16 cellular contexts compared by ENCODE assay signal in genomic region chr2:12059616-12060441, GRCh38.
DNase-seq lines count a peak whose midpoint lies in the region; ATAC-seq, FAIRE-seq and TF ChIP-seq lines count a peak whose summit lies in the region.
"Had no signal": no experiment of that assay in that cellular context is flagged by ENCODE, and none has a peak within 500 bp of the region (broad histone marks: within the 10 kb centered on the region; RNA-seq: fewer than 3 reads in every experiment).

No MANE protein-coding gene starts in this region.

- no peak overlapping the region for H3K4me3 Mint-ChIP-seq in osteocyte (ENCODE audit: unreplicated experiment)
- H3K4me3 Mint-ChIP-seq in effector memory CD8-positive, alpha-beta T cell: no peak overlapping the region
- H3K4me3 Mint-ChIP-seq: activated CD8-positive, alpha-beta memory T cell treated with anti-CD3 and anti-CD28 coated beads, Interleukin-2, amount 10 ng/mL, durations not matched to agents 7 days and 5 days; activated naive CD8-positive, alpha-beta T cell treated with anti-CD3 and anti-CD28 coated beads, Interleukin-2, amount 50 U/mL, for 24 hours had no signal

- peaks cover 70% of the 10 kb centered on the region for H3K4me1 Mint-ChIP-seq in osteocyte (ENCODE audit: unreplicated experiment)
- peaks cover 52 to 70% of the 10 kb centered on the region in 2 donors for H3K4me1 Mint-ChIP-seq in effector memory CD8-positive, alpha-beta T cell (ENCODE audit: low read depth in 2 of 2)

- FAIRE-seq in bronchial epithelial cell (lab: Jason Lieb, UNC): no peak
- FAIRE-seq: GM12892 had no signal

- no peaks in the 10 kb centered on the region for H3K36me3 Mint-ChIP-seq in osteocyte (ENCODE audit: unreplicated experiment)
- H3K36me3 Mint-ChIP-seq in effector memory CD8-positive, alpha-beta T cell (ENCODE audit: insufficient read depth): peaks cover 3% of the 10 kb centered on the region
- H3K36me3 Mint-ChIP-seq: activated CD8-positive, alpha-beta memory T cell treated with anti-CD3 and anti-CD28 coated beads, Interleukin-2, amount 10 ng/mL, durations not matched to agents 7 days and 5 days had no signal

- H3K4me3 ChIP-seq in bronchial epithelial cell (ENCODE audit: low read depth, low read length): no peak overlapping the region
- H3K4me3 ChIP-seq: prostate gland had no signal

- H3K9me3 Mint-ChIP-seq in osteocyte (ENCODE audit: unreplicated experiment): peaks cover 5% of the 10 kb centered on the region
- no peaks in the 10 kb centered on the region for H3K9me3 Mint-ChIP-seq in effector memory CD8-positive, alpha-beta T cell

- DNase-seq in GM04504 (ENCODE audit: low read depth): peak; percentile 49
- DNase-seq in NCI-H226: peak; percentile 53
- peak; percentile 7 for DNase-seq in bronchial epithelial cell (ENCODE audit: low read depth)
- DNase-seq in osteocyte (ENCODE audit: extremely low spot score, unreplicated experiment): no peak
- no peak for DNase-seq in effector memory CD8-positive, alpha-beta T cell
- DNase-seq: activated CD8-positive, alpha-beta memory T cell treated with anti-CD3 and anti-CD28 coated beads, Interleukin-2, amount 10 ng/mL, durations not matched to agents 7 days and 5 days; activated naive CD8-positive, alpha-beta T cell treated with anti-CD3 and anti-CD28 coated beads, Interleukin-2, amount 50 U/mL, for 24 hours; effector CD8-positive, alpha-beta T cell; hypothalamus; mammary epithelial cell had no signal

- peak overlapping the region; percentile 70 for H3K27ac Mint-ChIP-seq in osteocyte (ENCODE audit: unreplicated experiment)
- no peak overlapping the region for H3K27ac Mint-ChIP-seq in effector memory CD8-positive, alpha-beta T cell
- H3K27ac Mint-ChIP-seq: activated CD8-positive, alpha-beta memory T cell treated with anti-CD3 and anti-CD28 coated beads, Interleukin-2, amount 10 ng/mL, durations not matched to agents 7 days and 5 days; activated naive CD8-positive, alpha-beta T cell treated with anti-CD3 and anti-CD28 coated beads, Interleukin-2, amount 50 U/mL, for 24 hours had no signal

- H3K27me3 ChIP-seq in bronchial epithelial cell (ENCODE audit: control insufficient read depth, insufficient read depth, low read length): no peaks in the 10 kb centered on the region

- TF ChIP-seq CTCF in bronchial epithelial cell (IDR thresholded peaks at IDR 0.05; ENCODE audit: insufficient read depth, low read length, severe bottlenecking) (no peak), osteocyte (IDR thresholded peaks at IDR 0.05) (no peak)

- no peaks in the 10 kb centered on the region for H3K27me3 Mint-ChIP-seq in osteocyte (ENCODE audit: unreplicated experiment)
- H3K27me3 Mint-ChIP-seq in effector memory CD8-positive, alpha-beta T cell: no peaks in the 10 kb centered on the region

- ATAC-seq in GM19328 (IDR thresholded peaks at IDR 0.05; ENCODE audit: unreplicated experiment) (no peak), GM19351 (IDR thresholded peaks at IDR 0.05; ENCODE audit: unreplicated experiment) (no peak)
- no peak for ATAC-seq in effector memory CD8-positive, alpha-beta T cell (replicated peaks)
- ATAC-seq: activated CD8-positive, alpha-beta memory T cell treated with anti-CD3 and anti-CD28 coated beads, Interleukin-2, amount 10 ng/mL, durations not matched to agents 7 days and 5 days; activated naive CD8-positive, alpha-beta T cell treated with anti-CD3 and anti-CD28 coated beads, Interleukin-2, amount 50 U/mL, for 24 hours; HCT116; Panc1 had no signal

- H3K36me3 ChIP-seq in bronchial epithelial cell (ENCODE audit: control insufficient read depth, insufficient read depth, low read length): no peaks in the 10 kb centered on the region
- H3K36me3 ChIP-seq: prostate gland had no signal

Comparison
In these comparisons a context has a peak if more than half of its experiments do, and no peak if none do; other contexts are left out.
1. DNase-seq: peak in GM04504 (single experiment), NCI-H226 (single experiment) and bronchial epithelial cell (single experiment); none in osteocyte (single experiment) and effector memory CD8-positive, alpha-beta T cell (0 of 3).